In the genomic region with DNA sequence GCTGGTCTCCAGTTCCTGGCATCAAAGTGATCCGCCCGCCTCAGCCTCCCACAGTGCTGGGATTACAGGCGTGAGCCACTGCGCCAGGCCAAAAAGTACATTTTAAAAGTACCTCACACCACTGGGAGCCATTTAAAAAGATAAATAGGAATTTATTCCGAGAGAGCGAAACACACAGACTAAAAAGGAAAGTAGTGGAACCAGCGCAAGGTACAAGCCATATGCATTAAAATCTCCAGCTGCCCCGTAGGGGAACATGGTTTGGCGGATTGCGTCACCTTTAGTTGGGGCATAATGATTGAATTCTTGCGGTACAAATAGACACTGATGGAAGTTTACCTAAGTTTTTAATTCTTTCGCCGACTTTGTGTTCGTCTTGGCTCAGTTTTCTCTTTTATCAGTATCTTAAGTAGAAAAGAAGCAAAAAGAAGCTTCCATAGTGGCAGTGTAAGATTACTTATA, we compare ENCODE assay signal across 1 cellular context.
TF ChIP-seq lines count a peak whose summit lies in the region.

No MANE protein-coding gene starts in this region.

TF ChIP-seq in H1, 55 proteins besides CTCF, POLR2A, EP300 and RAD21:
- TF ChIP-seq HDAC6 (IDR thresholded peaks at IDR 0.05; ENCODE audit: low read depth, low read length) (no peak), CEBPB (IDR thresholded peaks at IDR 0.05; ENCODE audit: low read depth, low read length) (peak; percentile 86)
TF ChIP-seq in H1: peak in this region for 1.
